ENCODE assay signal across 1 cellular context in the genomic region with DNA sequence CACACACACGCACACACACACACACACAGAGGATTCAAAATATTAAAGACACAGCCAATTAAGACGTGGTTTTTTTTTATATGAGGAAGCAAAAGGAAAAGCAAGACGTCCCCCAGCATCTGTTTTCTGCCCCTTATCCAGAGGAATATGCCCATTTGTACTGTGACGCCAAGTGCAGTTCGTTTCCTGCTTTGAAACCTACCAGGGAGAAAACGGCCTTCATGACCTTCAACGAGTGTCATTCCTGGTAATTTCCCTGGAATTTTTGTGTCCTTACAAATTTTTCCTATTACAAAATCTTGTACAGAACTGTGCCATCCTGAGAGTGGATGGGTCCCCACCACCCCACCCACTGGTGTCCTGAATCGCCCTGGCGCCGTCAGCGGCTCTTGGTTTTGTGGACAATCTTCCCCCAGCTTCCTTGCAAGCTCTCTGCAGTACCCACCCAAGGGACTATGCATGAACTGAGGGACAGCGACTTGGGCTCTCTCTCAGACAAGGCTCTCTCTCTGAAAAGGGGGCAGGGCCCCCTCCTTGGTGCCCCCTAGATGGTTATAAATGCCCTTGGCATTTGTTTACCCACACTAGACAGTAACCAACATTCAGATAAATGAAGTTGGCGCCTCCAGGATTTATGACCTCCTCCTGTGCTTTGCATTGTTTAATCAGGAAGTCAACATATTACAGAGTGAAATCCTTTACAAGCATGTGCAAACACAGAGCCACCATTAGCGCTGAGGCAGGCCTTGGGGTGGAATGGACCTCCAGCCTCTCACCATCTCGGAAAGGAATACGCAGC.
TF ChIP-seq lines count a peak whose summit lies in the region.

No MANE protein-coding gene starts in this region.

TF ChIP-seq in HepG2, 621 proteins besides CTCF, POLR2A, EP300 and RAD21 (continued from another document and continues in another):
- TF ChIP-seq ZFY (CRISPR knock-in tag; IDR thresholded peaks at IDR 0.05): peak; percentile 30; the same call in 1 of the 2 replicates
- TF ChIP-seq, protein P1, sequence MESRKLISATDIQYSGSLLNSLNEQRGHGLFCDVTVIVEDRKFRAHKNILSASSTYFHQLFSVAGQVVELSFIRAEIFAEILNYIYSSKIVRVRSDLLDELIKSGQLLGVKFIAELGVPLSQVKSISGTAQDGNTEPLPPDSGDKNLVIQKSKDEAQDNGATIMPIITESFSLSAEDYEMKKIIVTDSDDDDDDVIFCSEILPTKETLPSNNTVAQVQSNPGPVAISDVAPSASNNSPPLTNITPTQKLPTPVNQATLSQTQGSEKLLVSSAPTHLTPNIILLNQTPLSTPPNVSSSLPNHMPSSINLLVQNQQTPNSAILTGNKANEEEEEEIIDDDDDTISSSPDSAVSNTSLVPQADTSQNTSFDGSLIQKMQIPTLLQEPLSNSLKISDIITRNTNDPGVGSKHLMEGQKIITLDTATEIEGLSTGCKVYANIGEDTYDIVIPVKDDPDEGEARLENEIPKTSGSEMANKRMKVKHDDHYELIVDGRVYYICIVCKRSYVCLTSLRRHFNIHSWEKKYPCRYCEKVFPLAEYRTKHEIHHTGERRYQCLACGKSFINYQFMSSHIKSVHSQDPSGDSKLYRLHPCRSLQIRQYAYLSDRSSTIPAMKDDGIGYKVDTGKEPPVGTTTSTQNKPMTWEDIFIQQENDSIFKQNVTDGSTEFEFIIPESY (CRISPR knock-in tag; IDR thresholded peaks at IDR 0.05): peak; percentile 78
- TF ChIP-seq PITX1 (CRISPR knock-in tag; IDR thresholded peaks at IDR 0.05): peak; percentile 21; the same call in 1 of the 2 replicates
- TF ChIP-seq NCOR1 (IDR thresholded peaks at IDR 0.05; ENCODE audit: borderline replicate concordance, low read length): no peak
- TF ChIP-seq ZNF891 (CRISPR knock-in tag; IDR thresholded peaks at IDR 0.05): no peak
- no peak for TF ChIP-seq ZNF235 (CRISPR knock-in tag; IDR thresholded peaks at IDR 0.05; ENCODE audit: borderline replicate concordance)
- no peak for TF ChIP-seq NFIC (IDR thresholded peaks at IDR 0.05; ENCODE audit: low read length)
- no peak for TF ChIP-seq RFXANK (CRISPR knock-in tag; IDR thresholded peaks at IDR 0.05)
- peak; percentile 33; the same call in 1 of the 2 replicates for TF ChIP-seq ARID5B (CRISPR knock-in tag; IDR thresholded peaks at IDR 0.05)
- no peak for TF ChIP-seq RNF219 (CRISPR knock-in tag; IDR thresholded peaks at IDR 0.05)
- TF ChIP-seq ATM (IDR thresholded peaks at IDR 0.05; ENCODE audit: borderline replicate concordance): no peak
- peak; percentile 63 for TF ChIP-seq NCOA2 (CRISPR knock-in tag; IDR thresholded peaks at IDR 0.05)
- no peak for TF ChIP-seq CREB3 (CRISPR knock-in tag; IDR thresholded peaks at IDR 0.05)
- TF ChIP-seq SAP130 (CRISPR knock-in tag; IDR thresholded peaks at IDR 0.05; ENCODE audit: low read depth): no peak
- TF ChIP-seq FLYWCH1 (CRISPR knock-in tag; IDR thresholded peaks at IDR 0.05): 0 out of 2 replicates have a peak, but pooled peaks have one; percentile 37
- TF ChIP-seq MED1 (CRISPR knock-in tag; IDR thresholded peaks at IDR 0.05): peak; percentile 55; the same call in 1 of the 2 replicates
- no peak for TF ChIP-seq NR1H2 (CRISPR knock-in tag; IDR thresholded peaks at IDR 0.05; ENCODE audit: borderline replicate concordance, low read depth)
- TF ChIP-seq ZNF510 (CRISPR knock-in tag; IDR thresholded peaks at IDR 0.05; ENCODE audit: low read depth): no peak
- TF ChIP-seq, protein P2, sequence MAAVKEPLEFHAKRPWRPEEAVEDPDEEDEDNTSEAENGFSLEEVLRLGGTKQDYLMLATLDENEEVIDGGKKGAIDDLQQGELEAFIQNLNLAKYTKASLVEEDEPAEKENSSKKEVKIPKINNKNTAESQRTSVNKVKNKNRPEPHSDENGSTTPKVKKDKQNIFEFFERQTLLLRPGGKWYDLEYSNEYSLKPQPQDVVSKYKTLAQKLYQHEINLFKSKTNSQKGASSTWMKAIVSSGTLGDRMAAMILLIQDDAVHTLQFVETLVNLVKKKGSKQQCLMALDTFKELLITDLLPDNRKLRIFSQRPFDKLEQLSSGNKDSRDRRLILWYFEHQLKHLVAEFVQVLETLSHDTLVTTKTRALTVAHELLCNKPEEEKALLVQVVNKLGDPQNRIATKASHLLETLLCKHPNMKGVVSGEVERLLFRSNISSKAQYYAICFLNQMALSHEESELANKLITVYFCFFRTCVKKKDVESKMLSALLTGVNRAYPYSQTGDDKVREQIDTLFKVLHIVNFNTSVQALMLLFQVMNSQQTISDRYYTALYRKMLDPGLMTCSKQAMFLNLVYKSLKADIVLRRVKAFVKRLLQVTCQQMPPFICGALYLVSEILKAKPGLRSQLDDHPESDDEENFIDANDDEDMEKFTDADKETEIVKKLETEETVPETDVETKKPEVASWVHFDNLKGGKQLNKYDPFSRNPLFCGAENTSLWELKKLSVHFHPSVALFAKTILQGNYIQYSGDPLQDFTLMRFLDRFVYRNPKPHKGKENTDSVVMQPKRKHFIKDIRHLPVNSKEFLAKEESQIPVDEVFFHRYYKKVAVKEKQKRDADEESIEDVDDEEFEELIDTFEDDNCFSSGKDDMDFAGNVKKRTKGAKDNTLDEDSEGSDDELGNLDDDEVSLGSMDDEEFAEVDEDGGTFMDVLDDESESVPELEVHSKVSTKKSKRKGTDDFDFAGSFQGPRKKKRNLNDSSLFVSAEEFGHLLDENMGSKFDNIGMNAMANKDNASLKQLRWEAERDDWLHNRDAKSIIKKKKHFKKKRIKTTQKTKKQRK (IDR thresholded peaks at IDR 0.05; ENCODE audit: low read length): no peak
- no peak for TF ChIP-seq KDM4B (CRISPR knock-in tag; IDR thresholded peaks at IDR 0.05)
- no peak for TF ChIP-seq ZNF678 (CRISPR knock-in tag; IDR thresholded peaks at IDR 0.05)
- no peak for TF ChIP-seq DNMT1 (CRISPR knock-in tag; IDR thresholded peaks at IDR 0.05)
- TF ChIP-seq ZNF773 (CRISPR knock-in tag; IDR thresholded peaks at IDR 0.05; ENCODE audit: borderline replicate concordance): no peak
- TF ChIP-seq SP5 (CRISPR knock-in tag; IDR thresholded peaks at IDR 0.05; ENCODE audit: borderline replicate concordance, low read depth): no peak
- no peak for TF ChIP-seq ATF3 (CRISPR knock-in tag; IDR thresholded peaks at IDR 0.05)
- TF ChIP-seq, protein P3, sequence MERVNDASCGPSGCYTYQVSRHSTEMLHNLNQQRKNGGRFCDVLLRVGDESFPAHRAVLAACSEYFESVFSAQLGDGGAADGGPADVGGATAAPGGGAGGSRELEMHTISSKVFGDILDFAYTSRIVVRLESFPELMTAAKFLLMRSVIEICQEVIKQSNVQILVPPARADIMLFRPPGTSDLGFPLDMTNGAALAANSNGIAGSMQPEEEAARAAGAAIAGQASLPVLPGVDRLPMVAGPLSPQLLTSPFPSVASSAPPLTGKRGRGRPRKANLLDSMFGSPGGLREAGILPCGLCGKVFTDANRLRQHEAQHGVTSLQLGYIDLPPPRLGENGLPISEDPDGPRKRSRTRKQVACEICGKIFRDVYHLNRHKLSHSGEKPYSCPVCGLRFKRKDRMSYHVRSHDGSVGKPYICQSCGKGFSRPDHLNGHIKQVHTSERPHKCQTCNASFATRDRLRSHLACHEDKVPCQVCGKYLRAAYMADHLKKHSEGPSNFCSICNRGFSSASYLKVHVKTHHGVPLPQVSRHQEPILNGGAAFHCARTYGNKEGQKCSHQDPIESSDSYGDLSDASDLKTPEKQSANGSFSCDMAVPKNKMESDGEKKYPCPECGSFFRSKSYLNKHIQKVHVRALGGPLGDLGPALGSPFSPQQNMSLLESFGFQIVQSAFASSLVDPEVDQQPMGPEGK (CRISPR knock-in tag; IDR thresholded peaks at IDR 0.05): peak; percentile 23; the same call in 1 of the 2 replicates
- TF ChIP-seq, protein P4, sequence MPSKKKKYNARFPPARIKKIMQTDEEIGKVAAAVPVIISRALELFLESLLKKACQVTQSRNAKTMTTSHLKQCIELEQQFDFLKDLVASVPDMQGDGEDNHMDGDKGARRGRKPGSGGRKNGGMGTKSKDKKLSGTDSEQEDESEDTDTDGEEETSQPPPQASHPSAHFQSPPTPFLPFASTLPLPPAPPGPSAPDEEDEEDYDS (CRISPR knock-in tag; IDR thresholded peaks at IDR 0.05): no peak
- no peak for TF ChIP-seq KAT8 (CRISPR knock-in tag; IDR thresholded peaks at IDR 0.05)
- TF ChIP-seq HDAC1 (CRISPR knock-in tag; IDR thresholded peaks at IDR 0.05): 0 out of 2 replicates have a peak, but pooled peaks have one; percentile 25
- no peak for TF ChIP-seq AGO2 (optimal IDR thresholded peaks at IDR 0.05; ENCODE audit: low read depth, low read length)
- TF ChIP-seq BCL3 (CRISPR knock-in tag; IDR thresholded peaks at IDR 0.05): no peak
